In the genomic region with DNA sequence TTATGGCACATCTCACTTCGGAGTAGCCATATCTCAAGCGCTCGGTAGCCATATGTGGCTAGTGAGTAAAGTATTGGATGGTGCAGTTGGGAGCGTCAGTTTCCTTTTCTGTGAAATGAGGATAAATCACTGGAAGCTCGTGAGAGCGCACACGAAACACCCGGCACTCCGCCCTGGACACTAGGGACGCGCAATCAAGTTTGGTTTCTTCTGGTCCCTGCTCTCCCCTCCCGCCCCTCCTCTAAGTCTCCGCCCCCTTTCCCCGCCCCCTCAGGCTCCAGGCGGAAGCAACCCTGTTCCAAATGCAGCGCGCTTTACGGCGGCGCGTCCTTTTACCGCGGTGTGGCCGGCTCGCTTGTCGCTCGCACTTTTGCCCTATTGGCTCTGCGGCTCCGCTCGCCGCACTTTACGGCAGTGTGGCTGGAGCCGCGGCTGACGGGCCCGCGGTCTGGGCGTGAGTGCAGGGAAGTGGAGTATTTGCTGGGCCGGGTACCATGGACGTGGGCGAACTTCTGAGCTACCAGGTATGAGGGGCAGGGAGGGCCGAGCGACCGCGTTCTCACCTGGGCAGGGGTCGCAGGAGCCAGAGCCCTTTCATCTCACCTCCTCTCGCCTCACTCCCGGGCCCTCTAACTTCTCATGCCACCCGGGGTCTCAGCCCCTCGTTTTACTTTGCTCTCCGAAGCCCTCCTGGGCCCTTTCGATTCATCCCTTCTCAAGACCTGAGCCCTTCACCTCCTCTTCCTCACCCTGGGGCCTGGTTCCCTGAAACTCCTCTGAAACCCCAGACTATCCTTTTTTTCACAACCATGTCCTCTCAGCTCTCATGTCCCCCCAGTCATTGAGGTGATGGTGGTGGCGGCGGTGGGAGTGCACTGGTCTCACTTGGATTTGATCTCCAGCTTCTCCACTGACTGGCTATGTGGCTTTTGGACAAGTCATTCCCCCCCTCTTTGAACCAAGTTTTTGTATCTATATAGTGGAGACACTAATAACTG, we compare ENCODE assay signal across 1 cellular context.
TF ChIP-seq lines count a peak whose summit lies in the region.

A gene with protein sequence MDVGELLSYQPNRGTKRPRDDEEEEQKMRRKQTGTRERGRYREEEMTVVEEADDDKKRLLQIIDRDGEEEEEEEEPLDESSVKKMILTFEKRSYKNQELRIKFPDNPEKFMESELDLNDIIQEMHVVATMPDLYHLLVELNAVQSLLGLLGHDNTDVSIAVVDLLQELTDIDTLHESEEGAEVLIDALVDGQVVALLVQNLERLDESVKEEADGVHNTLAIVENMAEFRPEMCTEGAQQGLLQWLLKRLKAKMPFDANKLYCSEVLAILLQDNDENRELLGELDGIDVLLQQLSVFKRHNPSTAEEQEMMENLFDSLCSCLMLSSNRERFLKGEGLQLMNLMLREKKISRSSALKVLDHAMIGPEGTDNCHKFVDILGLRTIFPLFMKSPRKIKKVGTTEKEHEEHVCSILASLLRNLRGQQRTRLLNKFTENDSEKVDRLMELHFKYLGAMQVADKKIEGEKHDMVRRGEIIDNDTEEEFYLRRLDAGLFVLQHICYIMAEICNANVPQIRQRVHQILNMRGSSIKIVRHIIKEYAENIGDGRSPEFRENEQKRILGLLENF (plus strand): TSS at position 402 of the 998 bp plus-strand sequence. CDS start 93 bp downstream, at position 495.

TF ChIP-seq in HepG2, 621 proteins besides CTCF, POLR2A, EP300 and RAD21 (continued from another document and continues in another):
- TF ChIP-seq, protein P1, sequence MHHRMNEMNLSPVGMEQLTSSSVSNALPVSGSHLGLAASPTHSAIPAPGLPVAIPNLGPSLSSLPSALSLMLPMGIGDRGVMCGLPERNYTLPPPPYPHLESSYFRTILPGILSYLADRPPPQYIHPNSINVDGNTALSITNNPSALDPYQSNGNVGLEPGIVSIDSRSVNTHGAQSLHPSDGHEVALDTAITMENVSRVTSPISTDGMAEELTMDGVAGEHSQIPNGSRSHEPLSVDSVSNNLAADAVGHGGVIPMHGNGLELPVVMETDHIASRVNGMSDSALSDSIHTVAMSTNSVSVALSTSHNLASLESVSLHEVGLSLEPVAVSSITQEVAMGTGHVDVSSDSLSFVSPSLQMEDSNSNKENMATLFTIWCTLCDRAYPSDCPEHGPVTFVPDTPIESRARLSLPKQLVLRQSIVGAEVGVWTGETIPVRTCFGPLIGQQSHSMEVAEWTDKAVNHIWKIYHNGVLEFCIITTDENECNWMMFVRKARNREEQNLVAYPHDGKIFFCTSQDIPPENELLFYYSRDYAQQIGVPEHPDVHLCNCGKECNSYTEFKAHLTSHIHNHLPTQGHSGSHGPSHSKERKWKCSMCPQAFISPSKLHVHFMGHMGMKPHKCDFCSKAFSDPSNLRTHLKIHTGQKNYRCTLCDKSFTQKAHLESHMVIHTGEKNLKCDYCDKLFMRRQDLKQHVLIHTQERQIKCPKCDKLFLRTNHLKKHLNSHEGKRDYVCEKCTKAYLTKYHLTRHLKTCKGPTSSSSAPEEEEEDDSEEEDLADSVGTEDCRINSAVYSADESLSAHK (CRISPR knock-in tag; IDR thresholded peaks at IDR 0.05; ENCODE audit: borderline replicate concordance) = 0 out of 2 replicates have a peak, but pooled peaks have one; percentile 53
- TF ChIP-seq RXRB (CRISPR knock-in tag; IDR thresholded peaks at IDR 0.05; ENCODE audit: borderline replicate concordance) = peak; percentile 80
- TF ChIP-seq ZSCAN29 (CRISPR knock-in tag; conservative IDR thresholded peaks at IDR 0.05) = 0 out of 2 replicates have a peak, but pooled peaks have one; percentile 42
- TF ChIP-seq ZNF441 (CRISPR knock-in tag; IDR thresholded peaks at IDR 0.05; ENCODE audit: borderline replicate concordance) = peak; percentile 77; the same call in 1 of the 2 replicates
- peak; percentile 62 for TF ChIP-seq AGO1 (IDR thresholded peaks at IDR 0.05; ENCODE audit: low read depth, low read length, poor library complexity, severe bottlenecking)
- no peak; the same call in 1 of the 2 replicates for TF ChIP-seq ZNF782 (CRISPR knock-in tag; IDR thresholded peaks at IDR 0.05; ENCODE audit: borderline replicate concordance)
- peak; percentile 86 for TF ChIP-seq HDAC2 (CRISPR knock-in tag; IDR thresholded peaks at IDR 0.05)
- peak; percentile 80; the same call in 1 of the 2 replicates for TF ChIP-seq ZNF589 (CRISPR knock-in tag; conservative IDR thresholded peaks at IDR 0.05)
- 0 out of 2 replicates have a peak, but pooled peaks have one; percentile 72 for TF ChIP-seq EEA1 (CRISPR knock-in tag; IDR thresholded peaks at IDR 0.05; ENCODE audit: borderline replicate concordance)
- TF ChIP-seq, protein P2, sequence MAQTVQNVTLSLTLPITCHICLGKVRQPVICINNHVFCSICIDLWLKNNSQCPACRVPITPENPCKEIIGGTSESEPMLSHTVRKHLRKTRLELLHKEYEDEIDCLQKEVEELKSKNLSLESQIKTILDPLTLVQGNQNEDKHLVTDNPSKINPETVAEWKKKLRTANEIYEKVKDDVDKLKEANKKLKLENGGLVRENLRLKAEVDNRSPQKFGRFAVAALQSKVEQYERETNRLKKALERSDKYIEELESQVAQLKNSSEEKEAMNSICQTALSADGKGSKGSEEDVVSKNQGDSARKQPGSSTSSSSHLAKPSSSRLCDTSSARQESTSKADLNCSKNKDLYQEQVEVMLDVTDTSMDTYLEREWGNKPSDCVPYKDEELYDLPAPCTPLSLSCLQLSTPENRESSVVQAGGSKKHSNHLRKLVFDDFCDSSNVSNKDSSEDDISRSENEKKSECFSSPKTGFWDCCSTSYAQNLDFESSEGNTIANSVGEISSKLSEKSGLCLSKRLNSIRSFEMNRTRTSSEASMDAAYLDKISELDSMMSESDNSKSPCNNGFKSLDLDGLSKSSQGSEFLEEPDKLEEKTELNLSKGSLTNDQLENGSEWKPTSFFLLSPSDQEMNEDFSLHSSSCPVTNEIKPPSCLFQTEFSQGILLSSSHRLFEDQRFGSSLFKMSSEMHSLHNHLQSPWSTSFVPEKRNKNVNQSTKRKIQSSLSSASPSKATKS (CRISPR knock-in tag; IDR thresholded peaks at IDR 0.05) = no peak
- peak; percentile 91 for TF ChIP-seq POLR2AphosphoS5 (IDR thresholded peaks at IDR 0.05; ENCODE audit: low read depth, low read length)
- no peak; the same call in 1 of the 2 replicates for TF ChIP-seq GLI4 (CRISPR knock-in tag; IDR thresholded peaks at IDR 0.05; ENCODE audit: borderline replicate concordance)
- TF ChIP-seq ARNT2 (CRISPR knock-in tag; IDR thresholded peaks at IDR 0.05; ENCODE audit: low read depth) = peak; percentile 80; the same call in 1 of the 2 replicates
- TF ChIP-seq SETDB1 (CRISPR knock-in tag; IDR thresholded peaks at IDR 0.05; ENCODE audit: borderline replicate concordance) = no peak
- TF ChIP-seq ERF (CRISPR knock-in tag; IDR thresholded peaks at IDR 0.05) = peak; percentile 93
- no peak for TF ChIP-seq CCAR2 (optimal IDR thresholded peaks at IDR 0.05; ENCODE audit: low read depth, low read length)
- 0 out of 2 replicates have a peak, but pooled peaks have one; percentile 53 for TF ChIP-seq NCOA2 (CRISPR knock-in tag; IDR thresholded peaks at IDR 0.05)
- TF ChIP-seq, protein P3, sequence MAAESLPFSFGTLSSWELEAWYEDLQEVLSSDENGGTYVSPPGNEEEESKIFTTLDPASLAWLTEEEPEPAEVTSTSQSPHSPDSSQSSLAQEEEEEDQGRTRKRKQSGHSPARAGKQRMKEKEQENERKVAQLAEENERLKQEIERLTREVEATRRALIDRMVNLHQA (CRISPR knock-in tag; IDR thresholded peaks at IDR 0.05) = no peak
- TF ChIP-seq CENPT (CRISPR knock-in tag; IDR thresholded peaks at IDR 0.05; ENCODE audit: low read depth) = no peak
- TF ChIP-seq, protein P4, sequence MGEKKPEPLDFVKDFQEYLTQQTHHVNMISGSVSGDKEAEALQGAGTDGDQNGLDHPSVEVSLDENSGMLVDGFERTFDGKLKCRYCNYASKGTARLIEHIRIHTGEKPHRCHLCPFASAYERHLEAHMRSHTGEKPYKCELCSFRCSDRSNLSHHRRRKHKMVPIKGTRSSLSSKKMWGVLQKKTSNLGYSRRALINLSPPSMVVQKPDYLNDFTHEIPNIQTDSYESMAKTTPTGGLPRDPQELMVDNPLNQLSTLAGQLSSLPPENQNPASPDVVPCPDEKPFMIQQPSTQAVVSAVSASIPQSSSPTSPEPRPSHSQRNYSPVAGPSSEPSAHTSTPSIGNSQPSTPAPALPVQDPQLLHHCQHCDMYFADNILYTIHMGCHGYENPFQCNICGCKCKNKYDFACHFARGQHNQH (CRISPR knock-in tag; IDR thresholded peaks at IDR 0.05) = peak; percentile 95; the same call in 1 of the 2 replicates
- no peak for TF ChIP-seq KDM6A (CRISPR knock-in tag; IDR thresholded peaks at IDR 0.05; ENCODE audit: low read depth)
- no peak for TF ChIP-seq ZNF841 (CRISPR knock-in tag; IDR thresholded peaks at IDR 0.05; ENCODE audit: borderline replicate concordance)
- TF ChIP-seq ZZZ3 (CRISPR knock-in tag; IDR thresholded peaks at IDR 0.05; ENCODE audit: borderline replicate concordance) = peak; percentile 80; the same call in 1 of the 2 replicates
- TF ChIP-seq KDM2A (CRISPR knock-in tag; IDR thresholded peaks at IDR 0.05; ENCODE audit: borderline replicate concordance, low read depth) = peak; percentile 100
- no peak for TF ChIP-seq HNF4G (IDR thresholded peaks at IDR 0.05; ENCODE audit: borderline replicate concordance, low read depth, low read length)
- peak; percentile 48; the same call in 1 of the 2 replicates for TF ChIP-seq HNF4G (CRISPR knock-in tag; IDR thresholded peaks at IDR 0.05; ENCODE audit: borderline replicate concordance, low read depth)
- TF ChIP-seq, protein P5, sequence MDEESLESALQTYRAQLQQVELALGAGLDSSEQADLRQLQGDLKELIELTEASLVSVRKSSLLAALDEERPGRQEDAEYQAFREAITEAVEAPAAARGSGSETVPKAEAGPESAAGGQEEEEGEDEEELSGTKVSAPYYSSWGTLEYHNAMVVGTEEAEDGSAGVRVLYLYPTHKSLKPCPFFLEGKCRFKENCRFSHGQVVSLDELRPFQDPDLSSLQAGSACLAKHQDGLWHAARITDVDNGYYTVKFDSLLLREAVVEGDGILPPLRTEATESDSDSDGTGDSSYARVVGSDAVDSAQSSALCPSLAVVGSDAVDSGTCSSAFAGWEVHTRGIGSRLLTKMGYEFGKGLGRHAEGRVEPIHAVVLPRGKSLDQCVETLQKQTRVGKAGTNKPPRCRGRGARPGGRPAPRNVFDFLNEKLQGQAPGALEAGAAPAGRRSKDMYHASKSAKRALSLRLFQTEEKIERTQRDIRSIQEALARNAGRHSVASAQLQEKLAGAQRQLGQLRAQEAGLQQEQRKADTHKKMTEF (CRISPR knock-in tag; IDR thresholded peaks at IDR 0.05) = peak; percentile 90; the same call in 1 of the 2 replicates
- TF ChIP-seq, protein P6, sequence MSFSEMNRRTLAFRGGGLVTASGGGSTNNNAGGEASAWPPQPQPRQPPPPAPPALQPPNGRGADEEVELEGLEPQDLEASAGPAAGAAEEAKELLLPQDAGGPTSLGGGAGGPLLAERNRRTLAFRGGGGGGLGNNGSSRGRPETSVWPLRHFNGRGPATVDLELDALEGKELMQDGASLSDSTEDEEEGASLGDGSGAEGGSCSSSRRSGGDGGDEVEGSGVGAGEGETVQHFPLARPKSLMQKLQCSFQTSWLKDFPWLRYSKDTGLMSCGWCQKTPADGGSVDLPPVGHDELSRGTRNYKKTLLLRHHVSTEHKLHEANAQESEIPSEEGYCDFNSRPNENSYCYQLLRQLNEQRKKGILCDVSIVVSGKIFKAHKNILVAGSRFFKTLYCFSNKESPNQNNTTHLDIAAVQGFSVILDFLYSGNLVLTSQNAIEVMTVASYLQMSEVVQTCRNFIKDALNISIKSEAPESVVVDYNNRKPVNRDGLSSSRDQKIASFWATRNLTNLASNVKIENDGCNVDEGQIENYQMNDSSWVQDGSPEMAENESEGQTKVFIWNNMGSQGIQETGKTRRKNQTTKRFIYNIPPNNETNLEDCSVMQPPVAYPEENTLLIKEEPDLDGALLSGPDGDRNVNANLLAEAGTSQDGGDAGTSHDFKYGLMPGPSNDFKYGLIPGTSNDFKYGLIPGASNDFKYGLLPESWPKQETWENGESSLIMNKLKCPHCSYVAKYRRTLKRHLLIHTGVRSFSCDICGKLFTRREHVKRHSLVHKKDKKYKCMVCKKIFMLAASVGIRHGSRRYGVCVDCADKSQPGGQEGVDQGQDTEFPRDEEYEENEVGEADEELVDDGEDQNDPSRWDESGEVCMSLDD (CRISPR knock-in tag; IDR thresholded peaks at IDR 0.05; ENCODE audit: borderline replicate concordance) = no peak
- TF ChIP-seq ZFP82 (CRISPR knock-in tag; IDR thresholded peaks at IDR 0.05; ENCODE audit: borderline replicate concordance) = peak; percentile 73; the same call in 1 of the 2 replicates
- peak; percentile 88 for TF ChIP-seq ZNF264 (CRISPR knock-in tag; IDR thresholded peaks at IDR 0.05)
- TF ChIP-seq, protein P7, sequence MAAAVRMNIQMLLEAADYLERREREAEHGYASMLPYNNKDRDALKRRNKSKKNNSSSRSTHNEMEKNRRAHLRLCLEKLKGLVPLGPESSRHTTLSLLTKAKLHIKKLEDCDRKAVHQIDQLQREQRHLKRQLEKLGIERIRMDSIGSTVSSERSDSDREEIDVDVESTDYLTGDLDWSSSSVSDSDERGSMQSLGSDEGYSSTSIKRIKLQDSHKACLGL (CRISPR knock-in tag; IDR thresholded peaks at IDR 0.05) = peak; percentile 92
- TF ChIP-seq BRCA1 (CRISPR knock-in tag; IDR thresholded peaks at IDR 0.05) = peak; percentile 92
- TF ChIP-seq ZNF792 (CRISPR knock-in tag; IDR thresholded peaks at IDR 0.05) = peak; percentile 66; the same call in 1 of the 2 replicates
- TF ChIP-seq SOX6 (IDR thresholded peaks at IDR 0.05) = no peak
- TF ChIP-seq SOX6 (CRISPR knock-in tag; IDR thresholded peaks at IDR 0.05) = peak; percentile 77
- no peak for TF ChIP-seq JUN (CRISPR knock-in tag; IDR thresholded peaks at IDR 0.05)
- TF ChIP-seq ZNF460 (CRISPR knock-in tag; IDR thresholded peaks at IDR 0.05; ENCODE audit: borderline replicate concordance) = no peak; the same call in 1 of the 2 replicates
- TF ChIP-seq, protein P8, sequence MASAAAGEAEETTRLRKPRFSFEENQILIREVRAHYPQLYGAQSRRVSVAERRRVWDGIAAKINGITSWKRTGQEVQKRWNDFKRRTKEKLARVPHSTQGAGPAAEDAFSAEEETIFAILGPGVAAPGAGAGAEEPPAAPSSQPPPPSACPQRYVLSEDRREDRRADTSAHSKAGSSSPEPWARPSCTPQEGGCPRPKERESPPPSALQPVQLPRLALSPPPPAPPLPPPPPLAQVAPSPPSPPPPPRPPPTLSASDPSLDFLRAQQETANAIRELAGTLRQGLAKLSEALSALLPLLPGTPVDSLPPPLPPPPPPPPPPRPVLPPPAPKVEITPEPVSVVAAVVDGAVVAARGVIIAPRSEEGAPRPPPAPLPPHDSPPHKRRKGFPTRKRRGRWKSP (CRISPR knock-in tag; IDR thresholded peaks at IDR 0.05) = peak; percentile 9
- TF ChIP-seq, protein P9, sequence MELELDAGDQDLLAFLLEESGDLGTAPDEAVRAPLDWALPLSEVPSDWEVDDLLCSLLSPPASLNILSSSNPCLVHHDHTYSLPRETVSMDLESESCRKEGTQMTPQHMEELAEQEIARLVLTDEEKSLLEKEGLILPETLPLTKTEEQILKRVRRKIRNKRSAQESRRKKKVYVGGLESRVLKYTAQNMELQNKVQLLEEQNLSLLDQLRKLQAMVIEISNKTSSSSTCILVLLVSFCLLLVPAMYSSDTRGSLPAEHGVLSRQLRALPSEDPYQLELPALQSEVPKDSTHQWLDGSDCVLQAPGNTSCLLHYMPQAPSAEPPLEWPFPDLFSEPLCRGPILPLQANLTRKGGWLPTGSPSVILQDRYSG (CRISPR knock-in tag; IDR thresholded peaks at IDR 0.05) = no peak
